Comparison of ENCODE assay signal across 8 cellular contexts in genomic region chr1:179251675-179252074, GRCh38. TPM values are rescaled to one million over a fixed set of nuclear protein-coding genes. Genes with fewer than 3 reads are reported as not detected.
DNase-seq lines count a peak whose midpoint lies in the region; ATAC-seq, FAIRE-seq and TF ChIP-seq lines count a peak whose summit lies in the region.

No MANE protein-coding gene starts in this region.

- no peaks in the 10 kb centered on the region for H3K4me1 Mint-ChIP-seq in WTC11
- no peaks in the 10 kb centered on the region for H3K4me1 Mint-ChIP-seq in Calu3 (ENCODE audit: low read depth, unreplicated experiment)

- no peaks in the 10 kb centered on the region for H3K27me3 Mint-ChIP-seq in WTC11 (ENCODE audit: low read depth)
- no peaks in the 10 kb centered on the region for H3K27me3 Mint-ChIP-seq in Calu3 (ENCODE audit: unreplicated experiment)

- no peak overlapping the region for H3K27ac ChIP-seq in kidney (ENCODE audit: low read depth in 2 of 2, low read length in 2 of 2)

- CTCF ChIA-PET in WTC11 (lab: Charles Lee), result interaction anchor here (0.6 to 2.1 kb wide), 9 partner anchors 51 to 563 kb away, joined by 3 to 14 read pairs (median 4); partner anchors contain the start of gene AXDND1
- CTCF ChIA-PET in Calu3 (lab: Charles Lee), result interaction anchor here (0.5 to 1.8 kb wide), 9 partner anchors 36 to 1132 kb away, joined by 3 to 13 read pairs (median 5); partner anchors contain the start of gene SOAT1

- BruUV-seq in Calu3 (replicated peaks; lab: Mats Ljungman, UMichigan), result no TSS peak

- DNase-seq in AG09319 (ENCODE audit: extremely low read depth, low read depth) (peak; percentile 16), HFF-Myc (ENCODE audit: extremely low read depth, low read depth) (no peak), WTC11 (ENCODE audit: low spot score) (no peak), kidney (no peak), Calu3 (no peak), posterior cingulate gyrus (no peak)

- no peaks in the 10 kb centered on the region for H3K36me3 ChIP-seq in kidney (ENCODE audit: control insufficient read depth in 1 of 2, insufficient read depth in 2 of 2, low read length in 2 of 2)

- H3K4me1 ChIP-seq in kidney (ENCODE audit: control insufficient read depth in 1 of 2, insufficient read depth in 1 of 2, low read depth in 1 of 2, low read length in 2 of 2), result no peaks in the 10 kb centered on the region

- H3K9me3 ChIP-seq in kidney (ENCODE audit: control insufficient read depth in 1 of 2, low read length in 2 of 2), result no peaks in the 10 kb centered on the region

- H3K4me3 Mint-ChIP-seq in WTC11 (no peak overlapping the region), Calu3 (ENCODE audit: low read depth, unreplicated experiment) (no peak overlapping the region)

- intact Hi-C loops in kidney (cut with DNase I) (no loop called here), Calu3 (cut with micrococcal nuclease; ENCODE audit: unreplicated experiment) (loop anchor here (1.0 to 5.0 kb wide), 5 partner anchors 41 to 346 kb away; no protein-coding TSS in a partner anchor), posterior cingulate gyrus (cut with DNase I) (loop anchor here (5.0 kb wide), 1 partner anchor 121 kb away; no protein-coding TSS in a partner anchor)

- H3K36me3 Mint-ChIP-seq in WTC11 (no peaks in the 10 kb centered on the region), Calu3 (ENCODE audit: insufficient read depth, unreplicated experiment) (no peaks in the 10 kb centered on the region)

- H3K27ac Mint-ChIP-seq in WTC11, result no peak overlapping the region
- no peak overlapping the region for H3K27ac Mint-ChIP-seq in Calu3 (ENCODE audit: unreplicated experiment)

- POLR2A ChIA-PET in WTC11 (lab: Charles Lee), result interaction anchor here (1.0 kb wide), 1 partner anchor 9 kb away, joined by 3 read pairs; no protein-coding TSS in a partner anchor

- no peak overlapping the region for H3K9ac ChIP-seq in kidney (ENCODE audit: low read length in 2 of 2)

- TF ChIP-seq CTCF in AG09319 (IDR thresholded peaks at IDR 0.05; ENCODE audit: low read depth, low read length) (peak; percentile 54), HFF-Myc (IDR thresholded peaks at IDR 0.05; ENCODE audit: low read depth, low read length, missing control alignments) (peak; percentile 40), WTC11 (IDR thresholded peaks at IDR 0.05) (no peak), kidney (IDR thresholded peaks at IDR 0.05; ENCODE audit: borderline replicate concordance, extremely low read depth, insufficient read depth) (peak; percentile 60), Calu3 (IDR thresholded peaks at IDR 0.05; ENCODE audit: unreplicated experiment) (no peak)

- FAIRE-seq in kidney (lab: Jason Lieb, UNC), result no peak

- H3K4me3 ChIP-seq in HFF-Myc (replicated peaks; ENCODE audit: low read depth, low read length), result no peak overlapping the region
- H3K4me3 ChIP-seq in kidney (ENCODE audit: low read length in 2 of 2), result no peak overlapping the region

- ATAC-seq in WTC11 (peak; percentile 50; the same call in 1 of the 2 replicates), esophagus mucosa (no peak), HG03108 (IDR thresholded peaks at IDR 0.05; ENCODE audit: unreplicated experiment) (no peak)

- H3K9me3 Mint-ChIP-seq in WTC11 (no peaks in the 10 kb centered on the region), Calu3 (ENCODE audit: low read depth, unreplicated experiment) (no peaks in the 10 kb centered on the region)

TF ChIP-seq in WTC11, 78 proteins besides CTCF, POLR2A, EP300 and RAD21:
- TF ChIP-seq PREB (CRISPR knock-in tag; IDR thresholded peaks at IDR 0.05; ENCODE audit: borderline replicate concordance) (no peak), ETV6 (CRISPR knock-in tag; IDR thresholded peaks at IDR 0.05) (no peak), FOXP4 (CRISPR knock-in tag; IDR thresholded peaks at IDR 0.05) (no peak), CREM (CRISPR knock-in tag; IDR thresholded peaks at IDR 0.05) (no peak), NR1H2 (CRISPR knock-in tag; IDR thresholded peaks at IDR 0.05) (no peak), MYBL2 (CRISPR knock-in tag; IDR thresholded peaks at IDR 0.05) (no peak), HMGA2 (CRISPR knock-in tag; IDR thresholded peaks at IDR 0.05) (no peak), E2F5 (CRISPR knock-in tag; IDR thresholded peaks at IDR 0.05) (no peak), ATF1 (CRISPR knock-in tag; IDR thresholded peaks at IDR 0.05) (no peak), ZNF512 (CRISPR knock-in tag; IDR thresholded peaks at IDR 0.05; ENCODE audit: borderline replicate concordance) (no peak)
- TF ChIP-seq, protein P1, sequence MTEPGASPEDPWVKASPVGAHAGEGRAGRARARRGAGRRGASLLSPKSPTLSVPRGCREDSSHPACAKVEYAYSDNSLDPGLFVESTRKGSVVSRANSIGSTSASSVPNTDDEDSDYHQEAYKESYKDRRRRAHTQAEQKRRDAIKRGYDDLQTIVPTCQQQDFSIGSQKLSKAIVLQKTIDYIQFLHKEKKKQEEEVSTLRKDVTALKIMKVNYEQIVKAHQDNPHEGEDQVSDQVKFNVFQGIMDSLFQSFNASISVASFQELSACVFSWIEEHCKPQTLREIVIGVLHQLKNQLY (CRISPR knock-in tag; IDR thresholded peaks at IDR 0.05), result no peak
- TF ChIP-seq, protein P2, sequence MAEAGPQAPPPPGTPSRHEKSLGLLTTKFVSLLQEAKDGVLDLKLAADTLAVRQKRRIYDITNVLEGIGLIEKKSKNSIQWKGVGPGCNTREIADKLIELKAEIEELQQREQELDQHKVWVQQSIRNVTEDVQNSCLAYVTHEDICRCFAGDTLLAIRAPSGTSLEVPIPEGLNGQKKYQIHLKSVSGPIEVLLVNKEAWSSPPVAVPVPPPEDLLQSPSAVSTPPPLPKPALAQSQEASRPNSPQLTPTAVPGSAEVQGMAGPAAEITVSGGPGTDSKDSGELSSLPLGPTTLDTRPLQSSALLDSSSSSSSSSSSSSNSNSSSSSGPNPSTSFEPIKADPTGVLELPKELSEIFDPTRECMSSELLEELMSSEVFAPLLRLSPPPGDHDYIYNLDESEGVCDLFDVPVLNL (CRISPR knock-in tag; IDR thresholded peaks at IDR 0.05; ENCODE audit: borderline replicate concordance, low read depth), result no peak
- TF ChIP-seq, protein P3, sequence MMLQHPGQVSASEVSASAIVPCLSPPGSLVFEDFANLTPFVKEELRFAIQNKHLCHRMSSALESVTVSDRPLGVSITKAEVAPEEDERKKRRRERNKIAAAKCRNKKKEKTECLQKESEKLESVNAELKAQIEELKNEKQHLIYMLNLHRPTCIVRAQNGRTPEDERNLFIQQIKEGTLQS (CRISPR knock-in tag; conservative IDR thresholded peaks at IDR 0.05), result no peak

RNA-seq across cellular contexts. Expression of gene ABL2, which starts 22.2 kb away (rescaled TPM):
- total RNA-seq in WTC11 (2021) (18.3 to 20.1 TPM (median 19.2 TPM) in 3 replicates), kidney (29.6 TPM), Calu3 (2022) (38.8 and 47.8 TPM in 2 replicates), esophagus mucosa (6.2 TPM)
- 1.6 TPM for polyA plus RNA-seq in kidney (ENCODE audit: insufficient read depth, low read depth, low replicate concordance)

RNA-seq across cellular contexts. Expression of gene SOAT1, which starts 41.9 kb away (rescaled TPM):
- total RNA-seq in WTC11 (2021), result 2.3 to 3.0 TPM (median 2.7 TPM) in 3 replicates
- total RNA-seq in kidney, result 58.1 TPM
- 6.8 TPM for polyA plus RNA-seq in kidney (ENCODE audit: insufficient read depth, low read depth, low replicate concordance)
- total RNA-seq in Calu3 (2022), result 134 and 190 TPM in 2 replicates
- 6.1 TPM for total RNA-seq in esophagus mucosa

Comparison
In these comparisons a context has a peak if more than half of its experiments do, and no peak if none do; other contexts are left out.
1. CTCF ChIP-seq: peak in AG09319 (single experiment), HFF-Myc (single experiment) and kidney (single experiment); none in WTC11 (single experiment) and Calu3 (single experiment).